ENCODE assay signal across 21 cellular contexts in genomic region chr4:2415213-2415612, GRCh38. TPM values are rescaled to one million over a fixed set of nuclear protein-coding genes. Genes with fewer than 3 reads are reported as not detected.
"Had no signal": no experiment of that assay in that cellular context is flagged by ENCODE, and none has a peak within 500 bp of the region (broad histone marks: within the 10 kb centered on the region; RNA-seq: fewer than 3 reads in every experiment).

No MANE protein-coding gene starts in this region.

- H3K27ac ChIP-seq: left lung, parathyroid adenoma, tibial artery, vagina had no signal

- H3K4me3 Mint-ChIP-seq: activated naive CD8-positive, alpha-beta T cell treated with anti-CD3 and anti-CD28 coated beads for 36 hours had no signal

- H2AFZ ChIP-seq: parathyroid adenoma had no signal

- H3K27me3 ChIP-seq: dorsolateral prefrontal cortex, vagina had no signal

- ATAC-seq: left lung had no signal

- H3K9ac ChIP-seq: parathyroid adenoma had no signal

- H3K36me3 Mint-ChIP-seq: activated naive CD8-positive, alpha-beta T cell treated with anti-CD3 and anti-CD28 coated beads for 36 hours had no signal

- H3K36me3 ChIP-seq: breast epithelium, esophagus squamous epithelium, left lung, tibial artery, vagina had no signal

- H3K9me3 ChIP-seq: breast epithelium, esophagus squamous epithelium, left lung, tibial artery, vagina had no signal

- H3K27ac Mint-ChIP-seq: activated naive CD8-positive, alpha-beta T cell treated with anti-CD3 and anti-CD28 coated beads for 36 hours had no signal

- DNase-seq: activated CD4-positive, alpha-beta T cell treated with anti-CD3 and anti-CD28 coated beads for 1 hour; activated CD4-positive, alpha-beta T cell treated with anti-CD3 and anti-CD28 coated beads, Interleukin-2, amount 50 U/mL, for 48 hours; activated CD8-positive, alpha-beta memory T cell treated with anti-CD3 and anti-CD28 coated beads, Interleukin-2, amount 50 U/mL, for 4 hours; activated naive CD8-positive, alpha-beta T cell treated with anti-CD3 and anti-CD28 coated beads for 36 hours; anterior cingulate cortex; dorsolateral prefrontal cortex; esophagus squamous epithelium; foreskin fibroblast; islet precursor cell; mesendoderm; retina; stimulated activated CD4-positive, alpha-beta T cell treated with anti-CD3 and anti-CD28 coated beads, Interleukin-15, amount 100 ng/mL, for 24 hours; stimulated activated CD4-positive, alpha-beta T cell treated with anti-CD3 and anti-CD28 coated beads, Interleukin-4, amount 100 ng/mL, for 4 hours; T-helper 9 cell; tibial artery had no signal

- H3K9me3 Mint-ChIP-seq: activated naive CD8-positive, alpha-beta T cell treated with anti-CD3 and anti-CD28 coated beads for 36 hours; activated T-helper 2 cell treated with anti-CD3 and anti-CD28 coated beads, Interferon-gamma antibody, Interleukin-2, Interleukin-4, amounts not matched to agents 10 μg/mL and 5 μg/mL and 100 μg/mL, durations not matched to agents 14 hours and 24 hours and 36 hours had no signal

- H3K4me3 ChIP-seq: breast epithelium, left lung, tibial artery, vagina had no signal

- H3K79me2 ChIP-seq: parathyroid adenoma had no signal

- FAIRE-seq: endometrium had no signal

RNA-seq across cellular contexts. Expression of gene CFAP99, which starts 3.5 kb away (rescaled TPM):
- total RNA-seq: activated naive CD8-positive, alpha-beta T cell treated with anti-CD3 and anti-CD28 coated beads for 36 hours; activated T-helper 2 cell treated with anti-CD3 and anti-CD28 coated beads, Interferon-gamma antibody, Interleukin-2, Interleukin-4, amounts not matched to agents 10 μg/mL and 5 μg/mL and 100 μg/mL, durations not matched to agents 14 hours and 24 hours and 36 hours; vagina had no signal
